In genomic region chr13:20492641-20493040, GRCh38 we compare ENCODE assay signal across 8 cellular contexts. TPM values are rescaled to one million over a fixed set of nuclear protein-coding genes. Genes with fewer than 3 reads are reported as not detected.
DNase-seq lines count a peak whose midpoint lies in the region; ATAC-seq and TF ChIP-seq lines count a peak whose summit lies in the region.

No MANE protein-coding gene starts in this region.

- in situ Hi-C loops in transverse colon (cut with MboI; ENCODE audit: low pct_ligation_motif_present in 1 of 4, low pct_unique_long_range_greater_than_20kb in 1 of 4, low sequenced_read_pairs in 3 of 4): loop anchor here (10.0 to 25.0 kb wide), 7 partner anchors 212 to 432 kb away; partner anchors contain the start of genes IL17D (in 3 of the 4), GJB2 (in 2 of the 4) and XPO4 (in 1 of the 4)

- H3K27ac Mint-ChIP-seq in activated CD4-positive, alpha-beta memory T cell treated with anti-CD3 and anti-CD28 coated beads for 36 hours: no peak overlapping the region

- H3K27me3 Mint-ChIP-seq in activated CD4-positive, alpha-beta memory T cell treated with anti-CD3 and anti-CD28 coated beads for 36 hours: no peaks in the 10 kb centered on the region

- H3K4me1 Mint-ChIP-seq in activated CD4-positive, alpha-beta memory T cell treated with anti-CD3 and anti-CD28 coated beads for 36 hours (ENCODE audit: low read depth): no peaks in the 10 kb centered on the region

- H3K4me3 Mint-ChIP-seq in activated CD4-positive, alpha-beta memory T cell treated with anti-CD3 and anti-CD28 coated beads for 36 hours: no peak overlapping the region

- no peak overlapping the region for H3K27ac ChIP-seq in transverse colon

- no peak overlapping the region for H3K4me3 ChIP-seq in transverse colon

- no peaks in the 10 kb centered on the region for H3K9me3 Mint-ChIP-seq in activated CD4-positive, alpha-beta memory T cell treated with anti-CD3 and anti-CD28 coated beads for 36 hours

- TF ChIP-seq POLR2A in transverse colon (IDR thresholded peaks at IDR 0.05): no peak

- no peak for TF ChIP-seq EP300 in transverse colon (IDR thresholded peaks at IDR 0.05; ENCODE audit: low read depth)

- intact Hi-C loops in transverse colon (cut with DNase I; ENCODE audit: low total_unique reads): no loop called here
- intact Hi-C loops in activated CD4-positive, alpha-beta memory T cell treated with anti-CD3 and anti-CD28 coated beads for 36 hours (cut with micrococcal nuclease): no loop called here

- no peak for ATAC-seq in HG03280 (IDR thresholded peaks at IDR 0.05; ENCODE audit: unreplicated experiment)

- peak; percentile 39 to 52 (median 47) for TF ChIP-seq CTCF in transverse colon (IDR thresholded peaks at IDR 0.05)

- DNase-seq in EH (ENCODE audit: low read depth): peak; percentile 37
- DNase-seq in LHCN-M2 (ENCODE audit: low read depth): peak; percentile 11
- peak; percentile 47 for DNase-seq in activated T-cell treated with anti-CD3 and anti-CD28 coated beads for 48 hours (ENCODE audit: low read depth)
- peak; percentile 70 for DNase-seq in iPS-NIHi7 (ENCODE audit: extremely low spot score)
- peak; percentile 30 for DNase-seq in transverse colon
- no peak for DNase-seq in activated CD4-positive, alpha-beta memory T cell treated with anti-CD3 and anti-CD28 coated beads for 36 hours
- no peak for DNase-seq in activated gamma-delta T cell treated with Interleukin-2 at 50 U/mL for 16 hours

- H3K4me1 ChIP-seq in transverse colon: peaks cover 5 to 13% (median 8%) of the 10 kb centered on the region in 4 donors

- 56 to 62% methylated on average over 2 to 3 of the region's 3 CpGs for WGBS in transverse colon (ENCODE audit: low coverage in 1 of 2), 2 donors

- no peaks in the 10 kb centered on the region for H3K9me3 ChIP-seq in transverse colon

- POLR2A ChIA-PET in activated CD4-positive, alpha-beta memory T cell treated with anti-CD3 and anti-CD28 coated beads for 36 hours (lab: Charles Lee): no interaction called here

- CTCF ChIA-PET in activated CD4-positive, alpha-beta memory T cell treated with anti-CD3 and anti-CD28 coated beads for 36 hours (lab: Charles Lee): interaction anchor here (0.6 to 9.0 kb wide), 10 partner anchors 11 to 432 kb away, joined by 3 to 52 read pairs (median 4); partner anchors contain the start of gene IL17D

- H3K27me3 ChIP-seq in transverse colon: no peaks in the 10 kb centered on the region

- peaks cover 2% of the 10 kb centered on the region for H3K36me3 Mint-ChIP-seq in activated CD4-positive, alpha-beta memory T cell treated with anti-CD3 and anti-CD28 coated beads for 36 hours

- no peaks in the 10 kb centered on the region for H3K36me3 ChIP-seq in transverse colon

RNA-seq across cellular contexts. Expression of gene CRYL1, which starts 33.0 kb away (rescaled TPM):
- total RNA-seq in LHCN-M2 (2014; rRNA removed) (11.5 and 13.0 TPM in 2 replicates), transverse colon (100 to 1,000 TPM in 3 of 4 donors, 10 to 100 TPM in 1; 75.0 to 188 (median 145) TPM)
- 12.1 TPM for polyA plus RNA-seq in LHCN-M2 (2012)
- 10 to 100 TPM; 17.5 to 18.2 TPM for total RNA-seq in activated CD4-positive, alpha-beta memory T cell treated with anti-CD3 and anti-CD28 coated beads for 36 hours

Comparison
In these comparisons a context has a peak if more than half of its experiments do, and no peak if none do; other contexts are left out.
1. DNase-seq: peak in EH (single experiment), LHCN-M2 (single experiment), activated T-cell treated with anti-CD3 and anti-CD28 coated beads for 48 hours (single experiment), iPS-NIHi7 (single experiment) and transverse colon (single experiment); none in activated CD4-positive, alpha-beta memory T cell treated with anti-CD3 and anti-CD28 coated beads for 36 hours (single experiment) and activated gamma-delta T cell treated with Interleukin-2 at 50 U/mL for 16 hours (single experiment).